17 cellular contexts compared by ENCODE assay signal in genomic region chr16:85945424-85945751, GRCh38. TPM values are rescaled to one million over a fixed set of nuclear protein-coding genes. Genes with fewer than 3 reads are reported as not detected.
DNase-seq lines count a peak whose midpoint lies in the region; ATAC-seq and TF ChIP-seq lines count a peak whose summit lies in the region.
"Had no signal": no experiment of that assay in that cellular context is flagged by ENCODE, and none has a peak within 500 bp of the region (broad histone marks: within the 10 kb centered on the region; RNA-seq: fewer than 3 reads in every experiment).

No MANE protein-coding gene starts in this region.

- H3K27me3 Mint-ChIP-seq in activated T-cell treated with anti-CD3 and anti-CD28 coated beads, Interleukin-2, amount 50 U/mL, for 4 hours (ENCODE audit: low read depth), result peaks cover 6% of the 10 kb centered on the region
- H3K27me3 Mint-ChIP-seq in activated naive CD8-positive, alpha-beta T cell treated with anti-CD3 and anti-CD28 coated beads for 36 hours, result no peaks in the 10 kb centered on the region
- peaks cover 6% of the 10 kb centered on the region for H3K27me3 Mint-ChIP-seq in stimulated activated naive CD8-positive, alpha-beta T cell treated with anti-CD3 and anti-CD28 coated beads, Interleukin-15, amount 100 ng/mL, for 72 hours
- peaks cover 83% of the 10 kb centered on the region for H3K27me3 Mint-ChIP-seq in activated CD8-positive, alpha-beta memory T cell treated with anti-CD3 and anti-CD28 coated beads, Interleukin-2, amount 10 ng/mL, durations not matched to agents 7 days and 5 days

- H3K9me3 ChIP-seq in Karpas-422 (ENCODE audit: low read length) (no peaks in the 10 kb centered on the region), A673 (ENCODE audit: low read depth, low read length, poor library complexity, severe bottlenecking) (no peaks in the 10 kb centered on the region), HAP-1 (no peaks in the 10 kb centered on the region)

- H3K4me2 ChIP-seq in Karpas-422 (ENCODE audit: low read depth, low read length, poor library complexity, severe bottlenecking), result peak overlapping the region; percentile 33

- TF ChIP-seq CTCF in A673 (conservative IDR thresholded peaks at IDR 0.05; ENCODE audit: low read depth, low read length), result no peak

- in situ Hi-C loops in HAP-1 (cut with MboI; ENCODE audit: low sequenced_read_pairs), result no loop called here

- H3K4me3 ChIP-seq in Karpas-422 (ENCODE audit: low read length) (peak overlapping the region; percentile 36; the same call in 1 of the 2 replicates), A673 (ENCODE audit: low read depth, low read length, poor library complexity, severe bottlenecking) (no peak overlapping the region), HAP-1 (no peak overlapping the region)

- H3K4me1 ChIP-seq in Karpas-422 (ENCODE audit: low read length), result peaks cover 46% of the 10 kb centered on the region
- no peaks in the 10 kb centered on the region for H3K4me1 ChIP-seq in A673 (ENCODE audit: insufficient read depth, low read length, poor library complexity, severe bottlenecking)
- H3K4me1 ChIP-seq in HAP-1, result no peaks in the 10 kb centered on the region

- H4K20me1 ChIP-seq in Karpas-422 (ENCODE audit: insufficient read depth, low read depth, low read length), result no peaks in the 10 kb centered on the region

- peak overlapping the region; percentile 41 for H3K9ac ChIP-seq in Karpas-422 (ENCODE audit: low read length)

- H3K4me1 Mint-ChIP-seq in activated T-cell treated with anti-CD3 and anti-CD28 coated beads, Interleukin-2, amount 50 U/mL, for 4 hours (ENCODE audit: low read depth), result peaks cover 66% of the 10 kb centered on the region
- H3K4me1 Mint-ChIP-seq in activated naive CD8-positive, alpha-beta T cell treated with anti-CD3 and anti-CD28 coated beads for 36 hours, result peaks cover 77% of the 10 kb centered on the region
- peaks cover 81% of the 10 kb centered on the region for H3K4me1 Mint-ChIP-seq in stimulated activated naive CD8-positive, alpha-beta T cell treated with anti-CD3 and anti-CD28 coated beads, Interleukin-15, amount 100 ng/mL, for 72 hours
- H3K4me1 Mint-ChIP-seq in activated CD8-positive, alpha-beta memory T cell treated with anti-CD3 and anti-CD28 coated beads, Interleukin-2, amount 10 ng/mL, durations not matched to agents 7 days and 5 days, result peaks cover 10% of the 10 kb centered on the region

- CTCF ChIA-PET in activated CD8-positive, alpha-beta memory T cell treated with anti-CD3 and anti-CD28 coated beads, Interleukin-2, amount 10 ng/mL, durations not matched to agents 7 days and 5 days (lab: Charles Lee), result no interaction called here
- CTCF ChIA-PET in A673 (lab: Charles Lee), result no interaction called here

- peak overlapping the region; percentile 43 for H3K4me3 Mint-ChIP-seq in activated T-cell treated with anti-CD3 and anti-CD28 coated beads, Interleukin-2, amount 50 U/mL, for 4 hours
- peak overlapping the region; percentile 5 for H3K4me3 Mint-ChIP-seq in activated naive CD8-positive, alpha-beta T cell treated with anti-CD3 and anti-CD28 coated beads for 36 hours
- H3K4me3 Mint-ChIP-seq in stimulated activated naive CD8-positive, alpha-beta T cell treated with anti-CD3 and anti-CD28 coated beads, Interleukin-15, amount 100 ng/mL, for 72 hours, result peak overlapping the region; percentile 39 to 49
- no peak overlapping the region for H3K4me3 Mint-ChIP-seq in activated CD8-positive, alpha-beta memory T cell treated with anti-CD3 and anti-CD28 coated beads, Interleukin-2, amount 10 ng/mL, durations not matched to agents 7 days and 5 days

- H3K27ac ChIP-seq in Karpas-422 (ENCODE audit: low read length) (no peak overlapping the region), A673 (ENCODE audit: low read depth, low read length, poor library complexity, severe bottlenecking) (no peak overlapping the region)
- H3K27ac ChIP-seq: RWPE1 had no signal

- H3K27me3 ChIP-seq in Karpas-422 (ENCODE audit: low read length), result peaks cover 4% of the 10 kb centered on the region; the same call in 1 of the 2 replicates
- peaks cover 41% of the 10 kb centered on the region for H3K27me3 ChIP-seq in A673 (replicated peaks; ENCODE audit: insufficient read depth, low read depth, low read length, poor library complexity)
- peaks cover 11% of the 10 kb centered on the region for H3K27me3 ChIP-seq in HAP-1 (ENCODE audit: low read depth)

- BruUV-seq in A673 (replicated peaks; lab: Mats Ljungman, UMichigan), result no TSS peak

- no peak for ATAC-seq in activated T-cell treated with anti-CD3 and anti-CD28 coated beads, Interleukin-2, amount 50 U/mL, for 4 hours
- ATAC-seq in stimulated activated naive CD8-positive, alpha-beta T cell treated with anti-CD3 and anti-CD28 coated beads, Interleukin-15, amount 100 ng/mL, for 72 hours, result no peak
- no peak for ATAC-seq in activated CD8-positive, alpha-beta memory T cell treated with anti-CD3 and anti-CD28 coated beads, Interleukin-2, amount 10 ng/mL, durations not matched to agents 7 days and 5 days
- ATAC-seq: effector memory CD8-positive, alpha-beta T cell had no signal

- peak overlapping the region; percentile 77 for H3K27ac Mint-ChIP-seq in activated naive CD8-positive, alpha-beta T cell treated with anti-CD3 and anti-CD28 coated beads for 36 hours
- H3K27ac Mint-ChIP-seq in stimulated activated naive CD8-positive, alpha-beta T cell treated with anti-CD3 and anti-CD28 coated beads, Interleukin-15, amount 100 ng/mL, for 72 hours, result peak overlapping the region in 1 of 2 donors; percentile 78
- H3K27ac Mint-ChIP-seq in activated CD8-positive, alpha-beta memory T cell treated with anti-CD3 and anti-CD28 coated beads, Interleukin-2, amount 10 ng/mL, durations not matched to agents 7 days and 5 days, result no peak overlapping the region
- H3K27ac Mint-ChIP-seq: effector memory CD8-positive, alpha-beta T cell had no signal

- no peaks in the 10 kb centered on the region for H3K36me3 ChIP-seq in Karpas-422 (ENCODE audit: insufficient read depth, low read length)
- H3K36me3 ChIP-seq in A673 (ENCODE audit: insufficient read depth, low read length, poor library complexity, severe bottlenecking), result no peaks in the 10 kb centered on the region
- H3K36me3 ChIP-seq in HAP-1 (replicated peaks), result no peaks in the 10 kb centered on the region

- H2AFZ ChIP-seq in Karpas-422 (ENCODE audit: low read length), result 0 out of 2 replicates have a peak overlapping the region, but pooled peaks have one; percentile 4

- H3K36me3 Mint-ChIP-seq in activated T-cell treated with anti-CD3 and anti-CD28 coated beads, Interleukin-2, amount 50 U/mL, for 4 hours (ENCODE audit: insufficient read depth), result no peaks in the 10 kb centered on the region
- peaks cover 12% of the 10 kb centered on the region for H3K36me3 Mint-ChIP-seq in activated naive CD8-positive, alpha-beta T cell treated with anti-CD3 and anti-CD28 coated beads for 36 hours
- no peaks in the 10 kb centered on the region for H3K36me3 Mint-ChIP-seq in activated CD8-positive, alpha-beta memory T cell treated with anti-CD3 and anti-CD28 coated beads, Interleukin-2, amount 10 ng/mL, durations not matched to agents 7 days and 5 days

- no peaks in the 10 kb centered on the region for H3K9me2 ChIP-seq in Karpas-422 (replicated peaks; ENCODE audit: insufficient read depth, low read length)

- H3K79me2 ChIP-seq in Karpas-422 (ENCODE audit: low read length), result no peaks in the 10 kb centered on the region

- POLR2A ChIA-PET in A673 (lab: Charles Lee; ENCODE audit: low non-redundant PET), result no interaction called here

- intact Hi-C loops in A673 (cut with micrococcal nuclease; ENCODE audit: unreplicated experiment), result no loop called here

- DNase-seq in activated T-cell treated with anti-CD3 and anti-CD28 coated beads, Interleukin-2, amount 50 U/mL, for 4 hours, result no peak
- no peak for DNase-seq in activated T-cell treated with anti-CD3 and anti-CD28 coated beads for 4 hours
- DNase-seq in Karpas-422, result no peak
- no peak for DNase-seq in activated naive CD8-positive, alpha-beta T cell treated with anti-CD3 and anti-CD28 coated beads for 36 hours
- no peak for DNase-seq in stimulated activated naive CD8-positive, alpha-beta T cell treated with anti-CD3 and anti-CD28 coated beads, Interleukin-15, amount 100 ng/mL, for 72 hours
- DNase-seq in activated CD8-positive, alpha-beta memory T cell treated with anti-CD3 and anti-CD28 coated beads, Interleukin-2, amount 10 ng/mL, durations not matched to agents 7 days and 5 days, result no peak
- no peak for DNase-seq in A673 (ENCODE audit: low spot score)
- no peak for DNase-seq in HAP-1 (ENCODE audit: low spot score in 2 of 2)
- DNase-seq: central memory CD4-positive, alpha-beta T cell; COR-L47; effector memory CD8-positive, alpha-beta T cell; kidney; mesenchymal stem cell; NCI-H2081; retina; SW 1271 had no signal

- H3K9me3 Mint-ChIP-seq in activated T-cell treated with anti-CD3 and anti-CD28 coated beads, Interleukin-2, amount 50 U/mL, for 4 hours, result no peaks in the 10 kb centered on the region
- no peaks in the 10 kb centered on the region for H3K9me3 Mint-ChIP-seq in activated naive CD8-positive, alpha-beta T cell treated with anti-CD3 and anti-CD28 coated beads for 36 hours
- H3K9me3 Mint-ChIP-seq in stimulated activated naive CD8-positive, alpha-beta T cell treated with anti-CD3 and anti-CD28 coated beads, Interleukin-15, amount 100 ng/mL, for 72 hours, result no peaks in the 10 kb centered on the region
- H3K9me3 Mint-ChIP-seq in activated CD8-positive, alpha-beta memory T cell treated with anti-CD3 and anti-CD28 coated beads, Interleukin-2, amount 10 ng/mL, durations not matched to agents 7 days and 5 days (ENCODE audit: low read depth), result no peaks in the 10 kb centered on the region
- H3K9me3 Mint-ChIP-seq: effector memory CD8-positive, alpha-beta T cell had no signal

RNA-seq across cellular contexts. Expression of gene IRF8, which starts 46.4 kb away (rescaled TPM):
- 100 to 1,000 TPM; 561 to 775 (median 745) TPM for total RNA-seq in activated T-cell treated with anti-CD3 and anti-CD28 coated beads, Interleukin-2, amount 50 U/mL, for 4 hours
- 285 and 592 TPM in 2 replicates for total RNA-seq in Karpas-422 (2014; rRNA removed; shearing (Covaris generic); ENCODE audit: low replicate concordance)
- 100 to 1,000 TPM; 230 to 234 TPM for total RNA-seq in activated naive CD8-positive, alpha-beta T cell treated with anti-CD3 and anti-CD28 coated beads for 36 hours
- 10 to 100 TPM in 1 of 2 experiments, 1 to 10 TPM in 1; 8.4 to 11.1 TPM for total RNA-seq in activated CD8-positive, alpha-beta memory T cell treated with anti-CD3 and anti-CD28 coated beads, Interleukin-2, amount 10 ng/mL, durations not matched to agents 7 days and 5 days
- 0.19 TPM in 1 of 2 replicates, not detected in the other for total RNA-seq in A673 (2021)

Comparison
In these comparisons a context has a peak if more than half of its experiments do, and no peak if none do; other contexts are left out.
1. RNA of gene IRF8, which starts 46.4 kb away (total RNA-seq): 561 to 775 TPM in activated T-cell treated with anti-CD3 and anti-CD28 coated beads, Interleukin-2, amount 50 U/mL, for 4 hours, 285 to 592 TPM in Karpas-422 and 230 to 234 TPM in activated naive CD8-positive, alpha-beta T cell treated with anti-CD3 and anti-CD28 coated beads for 36 hours; 8.4 to 11.1 TPM in activated CD8-positive, alpha-beta memory T cell treated with anti-CD3 and anti-CD28 coated beads, Interleukin-2, amount 10 ng/mL, durations not matched to agents 7 days and 5 days and 0.19 TPM in A673; every median in the first group is over 10 times any median in the second.